1 cellular context compared by ENCODE assay signal in genomic region chr19:39645800-39646411, GRCh38.
TF ChIP-seq lines count a peak whose summit lies in the region.

No MANE protein-coding gene starts in this region.

TF ChIP-seq in endothelial cell of umbilical vein, 7 proteins besides CTCF, POLR2A, EP300 and RAD21:
- TF ChIP-seq MAX (IDR thresholded peaks at IDR 0.05; ENCODE audit: insufficient read depth, insufficient read length), result no peak
- no peak for TF ChIP-seq POLR2AphosphoS5 (IDR thresholded peaks at IDR 0.05; ENCODE audit: insufficient read depth, low read depth, low read length)
- no peak for TF ChIP-seq GATA2 (IDR thresholded peaks at IDR 0.05; ENCODE audit: insufficient read depth, insufficient read length, low read depth, low read length)
- no peak for TF ChIP-seq FOS (IDR thresholded peaks at IDR 0.05; ENCODE audit: borderline replicate concordance, insufficient read depth, low read length)
- no peak for TF ChIP-seq EZH2 (IDR thresholded peaks at IDR 0.05; ENCODE audit: borderline replicate concordance, low read depth, low read length, severe bottlenecking)
